20 cellular contexts compared by ENCODE assay signal in the genomic region with DNA sequence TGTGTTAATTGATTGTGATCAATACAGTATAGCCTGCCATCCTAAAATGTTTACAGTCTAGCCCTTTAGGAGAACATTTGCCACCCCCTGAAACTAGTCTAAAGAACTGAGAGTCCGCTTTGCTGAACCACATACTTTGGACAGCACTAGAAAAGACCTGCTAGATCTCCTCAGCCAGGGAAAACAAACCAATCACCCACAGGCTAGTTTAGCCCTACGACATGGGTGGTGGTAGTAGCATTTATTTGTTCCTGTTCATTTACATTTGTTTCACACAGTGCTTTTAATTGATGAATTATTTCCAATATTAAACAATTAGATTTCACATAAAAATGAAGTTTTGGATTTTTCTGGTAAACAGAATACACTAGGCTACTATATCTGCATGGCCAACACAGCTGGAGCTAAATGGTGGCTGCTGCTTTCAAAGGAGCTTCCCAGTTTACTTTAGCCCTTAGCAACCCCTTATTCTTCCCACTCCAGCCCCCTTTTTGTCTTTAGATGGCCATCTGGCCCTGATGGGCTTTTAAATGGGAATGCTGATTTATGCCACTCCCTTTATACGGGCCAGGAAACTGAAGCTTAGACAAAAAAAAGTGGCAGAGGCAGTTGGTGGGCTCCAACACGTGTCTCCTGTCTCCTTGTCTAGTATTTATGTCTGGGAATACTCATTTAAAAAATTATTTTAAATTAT.
A peak's percentile ranks its signal among the peaks of the same experiment; 100 is the strongest.
DNase-seq lines count a peak whose midpoint lies in the region; ATAC-seq and TF ChIP-seq lines count a peak whose summit lies in the region.
"Had no signal": no experiment of that assay in that cellular context is flagged by ENCODE, and none has a peak within 500 bp of the region (broad histone marks: within the 10 kb centered on the region; RNA-seq: fewer than 3 reads in every experiment).

No MANE protein-coding gene starts in this region.

- no peak overlapping the region for H3K23ac ChIP-seq in mesendoderm (ENCODE audit: low read length)

- H3K27ac ChIP-seq in C4-2B: peak overlapping the region; percentile 24; the same call in 1 of the 2 replicates
- H3K27ac ChIP-seq in HUES64 (ENCODE audit: low read depth, low read length): peak overlapping the region; percentile 49
- H3K27ac ChIP-seq in mesendoderm (ENCODE audit: low read depth, low read length): no peak overlapping the region
- H3K27ac ChIP-seq: BLaER1, KMS-11, spleen, uterus had no signal

- no peak overlapping the region for H2AK5ac ChIP-seq in mesendoderm (ENCODE audit: low read length)

- peak overlapping the region; percentile 61 for H2BK120ac ChIP-seq in mesendoderm (ENCODE audit: low read depth, low read length)

- WGBS in HUES64: 82% methylated on average over 2 of the region's 4 CpGs
- WGBS in mesendoderm (ENCODE audit: extremely low coverage, insufficient coverage, low lambda C conversion rate): no CpG with 5 or more reads among the region's 4 CpGs

- H3K4me1 ChIP-seq in HUES64 (ENCODE audit: insufficient read depth, low read length): peaks cover 46% of the 10 kb centered on the region
- H3K4me1 ChIP-seq in mesendoderm (ENCODE audit: control insufficient read depth, low read depth, low read length): peaks cover 3% of the 10 kb centered on the region
- H3K4me1 ChIP-seq: uterus had no signal

- in situ Hi-C loops in G401 (cut with HindIII; ENCODE audit: low sequenced_read_pairs): no loop called here

- H3K9ac ChIP-seq in HUES64 (ENCODE audit: low read depth, low read length): no peak overlapping the region
- no peak overlapping the region for H3K9ac ChIP-seq in mesendoderm (ENCODE audit: low read length)
- H3K9ac ChIP-seq: BLaER1, KMS-11 had no signal

- no peak overlapping the region for H2BK15ac ChIP-seq in mesendoderm (replicated peaks; ENCODE audit: low read depth)

- no peaks in the 10 kb centered on the region for H3K36me3 ChIP-seq in HUES64 (ENCODE audit: insufficient read depth, low read length)
- H3K36me3 ChIP-seq in mesendoderm (ENCODE audit: control insufficient read depth, insufficient read depth, low read length): no peaks in the 10 kb centered on the region
- H3K36me3 ChIP-seq: BLaER1, pancreas, Peyer's patch, spleen, uterus had no signal

- no peaks in the 10 kb centered on the region for H3K79me1 ChIP-seq in mesendoderm (ENCODE audit: low read length)

- H3K4me2 ChIP-seq in mesendoderm (ENCODE audit: low read length): no peak overlapping the region
- H3K4me2 ChIP-seq: BLaER1, KMS-11 had no signal

- TF ChIP-seq CTCF in C4-2B (conservative IDR thresholded peaks at IDR 0.05): no peak

- no peak overlapping the region for H3K18ac ChIP-seq in mesendoderm (ENCODE audit: low read length)

- peak; percentile 50 for DNase-seq in dermis blood vessel endothelial cell
- peak; percentile 37 for DNase-seq in mesendoderm
- DNase-seq in activated gamma-delta T cell treated with Interleukin-2 at 50 U/mL for 16 hours: no peak
- DNase-seq in G401 (ENCODE audit: low spot score): no peak
- DNase-seq: activated CD4-positive, alpha-beta T cell treated with anti-CD3 and anti-CD28 coated beads for 1 hour; activated CD8-positive, alpha-beta memory T cell treated with anti-CD3 and anti-CD28 coated beads, Interleukin-2, amount 50 U/mL, for 48 hours; activated naive CD4-positive, alpha-beta T cell treated with anti-CD3 and anti-CD28 coated beads for 36 hours; body of pancreas; foreskin fibroblast; NCI-H1436 treated with DMSO at 0.1 percent for 48 hours; pancreas; Peyer's patch; spleen; uterus had no signal

- H2BK5ac ChIP-seq in mesendoderm (ENCODE audit: low read length): no peak overlapping the region

- no peak overlapping the region for H3K4ac ChIP-seq in mesendoderm (ENCODE audit: low read depth, low read length)

- H3K9me3 ChIP-seq in HUES64 (ENCODE audit: insufficient read depth, low read depth, low read length): no peaks in the 10 kb centered on the region
- H3K9me3 ChIP-seq: BLaER1, body of pancreas, pancreas, Peyer's patch, spleen, uterus had no signal

- no peak overlapping the region for H3K56ac ChIP-seq in mesendoderm (ENCODE audit: low read length)

- H3K4me3 ChIP-seq in HUES64 (ENCODE audit: low read length) (no peak overlapping the region), mesendoderm (ENCODE audit: low read length) (no peak overlapping the region)
- H3K4me3 ChIP-seq: BLaER1, body of pancreas, pancreas, Peyer's patch, spleen, uterus had no signal

- no peak overlapping the region for H4K8ac ChIP-seq in mesendoderm (ENCODE audit: low read depth, low read length)

- H3K79me2 ChIP-seq in mesendoderm (ENCODE audit: control insufficient read depth, insufficient read depth, low read length): no peaks in the 10 kb centered on the region

- H4K5ac ChIP-seq in mesendoderm (ENCODE audit: low read length): no peak overlapping the region

- H3K27me3 ChIP-seq in HUES64 (ENCODE audit: insufficient read depth, low read length) (no peaks in the 10 kb centered on the region), mesendoderm (ENCODE audit: insufficient read depth, low read length, poor library complexity) (no peaks in the 10 kb centered on the region)
- H3K27me3 ChIP-seq: BLaER1, body of pancreas, pancreas, Peyer's patch, spleen, uterus had no signal

- ATAC-seq in HG02571 (IDR thresholded peaks at IDR 0.05; ENCODE audit: unreplicated experiment) (no peak), HG02938 (IDR thresholded peaks at IDR 0.05; ENCODE audit: unreplicated experiment) (no peak)
- ATAC-seq: body of pancreas had no signal

Comparison
In these comparisons a context has a peak if more than half of its experiments do, and no peak if none do; other contexts are left out.
1. DNase-seq: peak in dermis blood vessel endothelial cell (single experiment) and mesendoderm (single experiment); none in activated gamma-delta T cell treated with Interleukin-2 at 50 U/mL for 16 hours (single experiment) and G401 (single experiment).